In genomic region chr4:26238426-26238781, GRCh38 we compare ENCODE assay signal across 9 cellular contexts.
A peak's percentile ranks its signal among the peaks of the same experiment; 100 is the strongest.
DNase-seq lines count a peak whose midpoint lies in the region; ATAC-seq and TF ChIP-seq lines count a peak whose summit lies in the region.
"Had no signal": no experiment of that assay in that cellular context is flagged by ENCODE, and none has a peak within 500 bp of the region (broad histone marks: within the 10 kb centered on the region; RNA-seq: fewer than 3 reads in every experiment).

No MANE protein-coding gene starts in this region.

- no peak overlapping the region for H3K18ac ChIP-seq in trophoblast cell (ENCODE audit: low read length)

- TF ChIP-seq EP300 in esophagus muscularis mucosa (IDR thresholded peaks at IDR 0.05), result no peak

- peak overlapping the region; percentile 50 for H2BK12ac ChIP-seq in trophoblast cell (ENCODE audit: low read length)

- no peak overlapping the region for H2BK5ac ChIP-seq in trophoblast cell (ENCODE audit: low read depth, low read length, poor library complexity)

- H4K12ac ChIP-seq in trophoblast cell (ENCODE audit: low read depth, low read length), result no peak overlapping the region

- H3K23ac ChIP-seq in trophoblast cell (ENCODE audit: low read length), result no peak overlapping the region

- intact Hi-C loops in esophagus muscularis mucosa (cut with DNase I), result no loop called here
- intact Hi-C loops in lower lobe of right lung (cut with DNase I), result no loop called here

- H4K8ac ChIP-seq in trophoblast cell (ENCODE audit: low read depth, low read length), result no peak overlapping the region

- H3K27me3 ChIP-seq in esophagus muscularis mucosa (no peaks in the 10 kb centered on the region), trophoblast cell (ENCODE audit: insufficient read depth, low read length) (no peaks in the 10 kb centered on the region), lower lobe of right lung (ENCODE audit: low read depth) (no peaks in the 10 kb centered on the region)

- no peak overlapping the region for H3K14ac ChIP-seq in trophoblast cell (ENCODE audit: low read length)

- H3K4me1 ChIP-seq in esophagus muscularis mucosa, result peaks cover 9 to 28% (median 26%) of the 10 kb centered on the region in 4 donors
- no peaks in the 10 kb centered on the region for H3K4me1 ChIP-seq in trophoblast cell (ENCODE audit: control insufficient read depth in 1 of 2, insufficient read depth in 2 of 2, low read length in 2 of 2)
- peaks cover 7% of the 10 kb centered on the region for H3K4me1 ChIP-seq in lower lobe of right lung

- H2AFZ ChIP-seq in trophoblast cell (ENCODE audit: insufficient read depth, low read length, poor library complexity), result no peak overlapping the region

- H3K4me3 ChIP-seq in esophagus muscularis mucosa, result no peak overlapping the region
- no peak overlapping the region for H3K4me3 ChIP-seq in trophoblast cell (ENCODE audit: low read depth, low read length)
- H3K4me3 ChIP-seq in lower lobe of right lung, result no peak overlapping the region

- no peaks in the 10 kb centered on the region for H3K9me3 ChIP-seq in esophagus muscularis mucosa
- no peaks in the 10 kb centered on the region for H3K9me3 ChIP-seq in trophoblast cell (ENCODE audit: insufficient read depth, low read depth, low read length)
- H3K9me3 ChIP-seq in lower lobe of right lung, result no peaks in the 10 kb centered on the region

- H3K4ac ChIP-seq in trophoblast cell (ENCODE audit: low read depth, low read length), result no peak overlapping the region

- no peak overlapping the region for H2BK120ac ChIP-seq in trophoblast cell (ENCODE audit: insufficient read depth, low read length, poor library complexity)

- H3K36me3 ChIP-seq in esophagus muscularis mucosa (no peaks in the 10 kb centered on the region), trophoblast cell (ENCODE audit: control insufficient read depth in 1 of 2, insufficient read depth in 2 of 2, low read length in 2 of 2) (no peaks in the 10 kb centered on the region), lower lobe of right lung (no peaks in the 10 kb centered on the region)

- no peak for ATAC-seq in lower lobe of right lung
- ATAC-seq in GM18873 (IDR thresholded peaks at IDR 0.05; ENCODE audit: low FRiP score, unreplicated experiment), result no peak

- TF ChIP-seq CTCF in esophagus muscularis mucosa (IDR thresholded peaks at IDR 0.05) (no peak), lower lobe of right lung (IDR thresholded peaks at IDR 0.05) (no peak), GM20000 (IDR thresholded peaks at IDR 0.05; ENCODE audit: extremely low read depth, missing control alignments) (no peak)

- 67% methylated on average over 4 of the region's 4 CpGs for WGBS in esophagus muscularis mucosa
- no CpG with 5 or more reads among the region's 4 CpGs for WGBS in trophoblast cell (ENCODE audit: extremely low coverage, insufficient coverage, insufficient read length)

- no peak overlapping the region for H4K91ac ChIP-seq in trophoblast cell (ENCODE audit: low read depth, low read length)

- H3K79me1 ChIP-seq in trophoblast cell (ENCODE audit: low read length), result no peaks in the 10 kb centered on the region

- H2AK5ac ChIP-seq in trophoblast cell (ENCODE audit: low read length), result no peak overlapping the region

- H3K27ac ChIP-seq in esophagus muscularis mucosa (replicated peaks in 1 of 4) (peak overlapping the region; percentile 25 to 63 (median 50)), trophoblast cell (ENCODE audit: low read depth, low read length) (no peak overlapping the region), lower lobe of right lung (no peak overlapping the region)

- H3K79me2 ChIP-seq in trophoblast cell (ENCODE audit: control insufficient read depth, insufficient read depth, low read length, poor library complexity), result no peaks in the 10 kb centered on the region

- H3K4me2 ChIP-seq in trophoblast cell (ENCODE audit: low read length), result no peak overlapping the region

- H3K9ac ChIP-seq in trophoblast cell (ENCODE audit: low read length), result no peak overlapping the region

- no peak for TF ChIP-seq POLR2A in esophagus muscularis mucosa (IDR thresholded peaks at IDR 0.05; ENCODE audit: low read depth)

- DNase-seq in ELR (ENCODE audit: low read depth), result peak; percentile 14
- peak; percentile 22 to 54 for DNase-seq in NCI-H526 (lab: John Stamatoyannopoulos, UW)
- DNase-seq in esophagus muscularis mucosa (ENCODE audit: extremely low spot score), result no peak
- DNase-seq in trophoblast cell, result no peak
- no peak for DNase-seq in lower lobe of right lung
- DNase-seq in GM20000 (ENCODE audit: low spot score), result no peak
- no peak for DNase-seq in stimulated activated CD4-positive, alpha-beta T cell treated with anti-CD3 and anti-CD28 coated beads, Interleukin-12 subunit alpha, Interleukin-12 subunit beta, amount 100 ng/mL, for 4 hours
- DNase-seq: activated CD4-positive, alpha-beta T cell treated with anti-CD3 and anti-CD28 coated beads, Interleukin-2, amount 50 U/mL, for 1 hour had no signal

Comparison
In these comparisons a context has a peak if more than half of its experiments do, and no peak if none do; other contexts are left out.
1. DNase-seq: peak in ELR (single experiment) and NCI-H526 (2 of 2); none in esophagus muscularis mucosa (single experiment), trophoblast cell (0 of 2), lower lobe of right lung (single experiment), GM20000 (single experiment) and stimulated activated CD4-positive, alpha-beta T cell treated with anti-CD3 and anti-CD28 coated beads, Interleukin-12 subunit alpha, Interleukin-12 subunit beta, amount 100 ng/mL, for 4 hours (single experiment).
2. H3K27ac ChIP-seq: peak in esophagus muscularis mucosa (4 of 4); none in trophoblast cell (single experiment) and lower lobe of right lung (single experiment).